In the genomic region with DNA sequence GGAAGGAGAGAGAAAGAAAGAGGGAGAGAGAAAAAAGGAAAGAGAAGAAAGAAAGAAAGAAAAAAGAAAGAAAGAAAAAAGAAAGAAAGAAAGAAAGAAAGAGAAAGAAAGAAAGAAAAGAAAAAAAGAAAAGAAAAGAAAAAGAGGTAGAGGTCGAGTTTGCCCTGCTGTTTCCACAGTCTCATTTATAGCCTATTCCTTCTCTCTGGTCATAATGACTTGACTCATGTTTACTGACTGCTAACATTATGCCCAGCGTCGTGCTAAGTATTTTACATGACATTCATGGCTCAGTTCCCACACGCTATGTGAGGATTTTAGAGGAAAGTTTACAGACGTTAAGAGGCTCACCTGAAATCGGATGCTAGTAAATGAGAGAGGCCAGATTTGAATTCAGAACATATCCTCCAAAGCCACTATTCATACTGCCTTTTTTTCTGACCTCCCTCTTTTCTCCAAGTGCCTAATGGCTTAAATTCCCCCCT, we compare ENCODE assay signal across 15 cellular contexts.
"Had no signal": no experiment of that assay in that cellular context is flagged by ENCODE, and none has a peak within 500 bp of the region (broad histone marks: within the 10 kb centered on the region; RNA-seq: fewer than 3 reads in every experiment).

No MANE protein-coding gene starts in this region.

- DNase-seq: effector CD4-positive, alpha-beta T cell; endodermal cell; hippocampal formation; naive B cell; occipital lobe; pancreas; stimulated activated CD4-positive, alpha-beta T cell treated with anti-CD3 and anti-CD28 coated beads, Interleukin-2, amount 100 ng/mL, for 48 hours; stimulated activated naive CD8-positive, alpha-beta T cell treated with anti-CD3 and anti-CD28 coated beads, Interleukin-15, Interleukin-2, amounts not matched to agents 100 U/mL and 50 U/mL, for 24 hours; thyroid gland; upper lobe of left lung; uterus had no signal

- H3K4me3 ChIP-seq: coronary artery, pancreas, smooth muscle cell, suprapubic skin, thyroid gland, upper lobe of left lung, uterus had no signal

- H3K27ac ChIP-seq: coronary artery, foreskin keratinocyte, pancreas, suprapubic skin, thyroid gland, upper lobe of left lung, uterus had no signal

- H3K9me3 ChIP-seq: pancreas, suprapubic skin, thyroid gland, upper lobe of left lung, uterus had no signal

- H3K4me2 ChIP-seq: smooth muscle cell had no signal

- H3K4me1 ChIP-seq: foreskin keratinocyte, pancreas, suprapubic skin, thyroid gland, uterus had no signal

- H3K36me3 ChIP-seq: pancreas, suprapubic skin, thyroid gland, upper lobe of left lung, uterus had no signal

- H3K27me3 ChIP-seq: pancreas, thyroid gland, upper lobe of left lung, uterus had no signal
